In the genomic region with DNA sequence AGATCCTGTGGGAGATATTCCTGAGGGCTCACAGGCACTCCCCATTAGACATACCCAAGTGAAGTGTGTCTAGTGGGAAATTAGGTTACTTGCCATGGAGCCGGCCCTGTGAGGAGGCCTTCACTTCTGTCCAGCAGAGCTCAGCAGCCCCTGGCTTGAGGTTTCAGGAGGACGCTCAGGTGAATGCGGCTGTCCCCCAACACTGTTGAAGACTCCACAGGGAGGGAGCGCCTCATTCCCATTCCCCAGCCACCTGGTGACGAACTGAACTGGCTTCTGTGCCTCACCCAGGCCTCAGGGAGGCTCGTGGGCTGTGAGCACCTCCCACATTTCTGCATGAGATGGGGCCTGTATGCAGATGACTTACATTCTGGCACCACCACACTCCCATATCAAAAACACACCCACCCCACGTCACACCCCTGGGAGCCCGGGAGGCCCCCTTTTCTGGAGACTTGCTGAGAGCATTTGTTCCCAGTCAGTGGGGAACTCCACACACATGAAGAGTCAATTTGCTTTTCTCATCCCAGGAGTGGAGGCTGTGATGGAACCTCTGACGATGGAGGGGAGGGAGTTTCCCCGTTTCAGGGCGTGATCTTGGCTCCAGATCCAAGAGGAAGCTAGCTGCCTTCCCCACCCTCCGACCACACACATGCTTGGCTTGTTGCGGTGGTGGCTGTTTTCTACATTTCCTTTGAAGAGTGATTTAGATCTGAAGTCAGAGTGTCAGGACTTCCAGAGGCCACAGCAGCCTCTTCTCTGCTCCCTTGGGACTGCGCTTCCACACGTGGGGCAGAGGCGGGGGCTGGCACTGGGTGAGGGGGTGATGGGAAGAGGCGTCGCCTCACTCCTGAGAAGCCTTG, we compare ENCODE assay signal across 1 cellular context.
TF ChIP-seq lines count a peak whose summit lies in the region.

No MANE protein-coding gene starts in this region.

TF ChIP-seq in GM12878, 131 proteins besides CTCF, POLR2A, EP300 and RAD21:
- TF ChIP-seq HDGF (IDR thresholded peaks at IDR 0.05) (no peak), PAX5 (IDR thresholded peaks at IDR 0.05; ENCODE audit: borderline replicate concordance, low read depth, low read length) (0 out of 2 replicates have a peak, but pooled peaks have one; percentile 31), TBL1XR1 (IDR thresholded peaks at IDR 0.05; ENCODE audit: low read depth, low read length) (no peak), MEF2B (IDR thresholded peaks at IDR 0.05; ENCODE audit: partially characterized antibody, poor library complexity, severe bottlenecking) (peak; percentile 79), BHLHE40 (IDR thresholded peaks at IDR 0.05; ENCODE audit: borderline replicate concordance in 1 of 2, low read depth in 2 of 2, low read length in 1 of 2) (peak; percentile 13 to 46; a peak in 2 of 4 replicates), IKZF1 (conservative IDR thresholded peaks at IDR 0.05) (peak; percentile 74), POLR2AphosphoS5 (IDR thresholded peaks at IDR 0.05; ENCODE audit: low read length) (no peak), EED (IDR thresholded peaks at IDR 0.05; ENCODE audit: low read depth) (0 out of 2 replicates have a peak, but pooled peaks have one; percentile 23), TCF12 (IDR thresholded peaks at IDR 0.05; ENCODE audit: low read depth, low read length) (no peak), NFXL1 (IDR thresholded peaks at IDR 0.05; ENCODE audit: borderline replicate concordance) (no peak), IKZF2 (IDR thresholded peaks at IDR 0.05) (peak; percentile 72 to 84), PML (IDR thresholded peaks at IDR 0.05; ENCODE audit: low read length) (no peak), MEF2A (IDR thresholded peaks at IDR 0.05; ENCODE audit: insufficient read depth, low read depth, low read length) (no peak), RUNX3 (IDR thresholded peaks at IDR 0.05; ENCODE audit: low read length) (peak; percentile 44), SMC3 (IDR thresholded peaks at IDR 0.05; ENCODE audit: borderline replicate concordance, low read length) (0 out of 2 replicates have a peak, but pooled peaks have one; percentile 6), MYB (IDR thresholded peaks at IDR 0.05; ENCODE audit: borderline replicate concordance, low read depth, low read length) (no peak)
- TF ChIP-seq, protein P1, sequence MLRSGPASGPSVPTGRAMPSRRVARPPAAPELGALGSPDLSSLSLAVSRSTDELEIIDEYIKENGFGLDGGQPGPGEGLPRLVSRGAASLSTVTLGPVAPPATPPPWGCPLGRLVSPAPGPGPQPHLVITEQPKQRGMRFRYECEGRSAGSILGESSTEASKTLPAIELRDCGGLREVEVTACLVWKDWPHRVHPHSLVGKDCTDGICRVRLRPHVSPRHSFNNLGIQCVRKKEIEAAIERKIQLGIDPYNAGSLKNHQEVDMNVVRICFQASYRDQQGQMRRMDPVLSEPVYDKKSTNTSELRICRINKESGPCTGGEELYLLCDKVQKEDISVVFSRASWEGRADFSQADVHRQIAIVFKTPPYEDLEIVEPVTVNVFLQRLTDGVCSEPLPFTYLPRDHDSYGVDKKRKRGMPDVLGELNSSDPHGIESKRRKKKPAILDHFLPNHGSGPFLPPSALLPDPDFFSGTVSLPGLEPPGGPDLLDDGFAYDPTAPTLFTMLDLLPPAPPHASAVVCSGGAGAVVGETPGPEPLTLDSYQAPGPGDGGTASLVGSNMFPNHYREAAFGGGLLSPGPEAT (IDR thresholded peaks at IDR 0.05; ENCODE audit: low read depth): peak; percentile 33; the same call in 1 of the 2 replicates
